22 cellular contexts compared by ENCODE assay signal in genomic region chr19:57161985-57162544, GRCh38. TPM values are rescaled to one million over a fixed set of nuclear protein-coding genes. Genes with fewer than 3 reads are reported as not detected.
DNase-seq lines count a peak whose midpoint lies in the region; ATAC-seq and TF ChIP-seq lines count a peak whose summit lies in the region.
"Had no signal": no experiment of that assay in that cellular context is flagged by ENCODE, and none has a peak within 500 bp of the region (broad histone marks: within the 10 kb centered on the region; RNA-seq: fewer than 3 reads in every experiment).

No MANE protein-coding gene starts in this region.

- intact Hi-C loops in left cardiac atrium (cut with DNase I) (no loop called here), left ventricle myocardium inferior (cut with micrococcal nuclease) (no loop called here), lower lobe of right lung (cut with DNase I) (no loop called here), tibial artery (cut with DNase I; ENCODE audit: low total_unique reads) (no loop called here)

- H3K36me3 ChIP-seq in left ventricle myocardium inferior, result no peaks in the 10 kb centered on the region
- no peaks in the 10 kb centered on the region for H3K36me3 ChIP-seq in lower lobe of right lung
- H3K36me3 ChIP-seq in tibial artery, result no peaks in the 10 kb centered on the region
- H3K36me3 ChIP-seq: BLaER1, HAP-1 had no signal

- H3K4me1 ChIP-seq in left ventricle myocardium inferior (no peaks in the 10 kb centered on the region), lower lobe of right lung (no peaks in the 10 kb centered on the region), tibial artery (peaks cover 0 to 16% (median 8%) of the 10 kb centered on the region in 4 donors)
- H3K4me1 ChIP-seq: BLaER1, HAP-1 had no signal

- ATAC-seq in left cardiac atrium (peak; percentile 47 to 84), lower lobe of right lung (peak in 1 of 2 donors; percentile 23)
- ATAC-seq: CD8-positive, alpha-beta T cell; GM12878 had no signal

- H3K27me3 ChIP-seq in left ventricle myocardium inferior (ENCODE audit: low read depth), result no peaks in the 10 kb centered on the region
- H3K27me3 ChIP-seq in lower lobe of right lung (ENCODE audit: low read depth), result no peaks in the 10 kb centered on the region
- H3K27me3 ChIP-seq in tibial artery, result no peaks in the 10 kb centered on the region
- H3K27me3 ChIP-seq: BLaER1 had no signal

- TF ChIP-seq CTCF in left ventricle myocardium inferior (IDR thresholded peaks at IDR 0.05; ENCODE audit: borderline replicate concordance) (no peak), coronary artery (IDR thresholded peaks at IDR 0.05) (no peak), lower lobe of right lung (IDR thresholded peaks at IDR 0.05) (no peak), tibial artery (IDR thresholded peaks at IDR 0.05) (no peak)

- H3K27ac ChIP-seq in left ventricle myocardium inferior (replicated peaks), result no peak overlapping the region
- peak overlapping the region; percentile 37 to 82 for H3K27ac ChIP-seq in coronary artery
- H3K27ac ChIP-seq in lower lobe of right lung, result peak overlapping the region; percentile 10
- H3K27ac ChIP-seq in tibial artery, result peak overlapping the region; percentile 24 to 52
- H3K27ac ChIP-seq: 22Rv1, BLaER1, C4-2B had no signal

- H3K4me3 ChIP-seq in left ventricle myocardium inferior, result no peak overlapping the region
- no peak overlapping the region for H3K4me3 ChIP-seq in coronary artery
- no peak overlapping the region for H3K4me3 ChIP-seq in lower lobe of right lung
- H3K4me3 ChIP-seq in tibial artery, result no peak overlapping the region
- H3K4me3 ChIP-seq: BLaER1, GM12878, HAP-1 had no signal

- DNase-seq in left cardiac atrium, result no peak
- no peak for DNase-seq in left ventricle myocardium inferior
- DNase-seq in coronary artery (ENCODE audit: low spot score), result no peak
- no peak for DNase-seq in lower lobe of right lung
- peak in 1 of 2 donors; percentile 55 for DNase-seq in tibial artery
- no peak for DNase-seq in COR-L47 (lab: John Stamatoyannopoulos, UW)
- no peak for DNase-seq in RKO (ENCODE audit: low spot score)
- DNase-seq in SKM-1 (lab: John Stamatoyannopoulos, UW; ENCODE audit: unreplicated experiment), result no peak
- DNase-seq: CD4-positive, CD25-positive, alpha-beta regulatory T cell; CD8-positive, alpha-beta T cell; DMS 273 treated with DMSO at 0.1 percent for 48 hours; DMS79; EL; GDM1; GOT3; HFFc6 had no signal

- H3K9me3 ChIP-seq in left ventricle myocardium inferior (replicated peaks) (no peaks in the 10 kb centered on the region), lower lobe of right lung (no peaks in the 10 kb centered on the region), tibial artery (no peaks in the 10 kb centered on the region)

RNA-seq across cellular contexts. Expression of gene DUXA, which starts 5.2 kb away (rescaled TPM):
- total RNA-seq in left cardiac atrium (not detected), left ventricle myocardium inferior (not detected), lower lobe of right lung (not detected)
- total RNA-seq: B cell; CD4-positive, CD25-positive, alpha-beta regulatory T cell; CD8-positive, alpha-beta T cell; GM12878; HFFc6 had no signal

RNA-seq across cellular contexts. Expression of gene ZIM3, which starts 17.1 kb away (rescaled TPM):
- total RNA-seq in left cardiac atrium (not detected), left ventricle myocardium inferior (not detected), lower lobe of right lung (not detected)
- total RNA-seq: B cell; CD4-positive, CD25-positive, alpha-beta regulatory T cell; CD8-positive, alpha-beta T cell; GM12878; HFFc6 had no signal

RNA-seq across cellular contexts. Expression of gene ZNF264, which starts 29.2 kb away (rescaled TPM):
- total RNA-seq in left cardiac atrium, result 10 to 100 TPM; 19.6 to 23.0 TPM
- total RNA-seq in left ventricle myocardium inferior, result 15.5 TPM
- 41.9 TPM for total RNA-seq in lower lobe of right lung

RNA-seq across cellular contexts. Expression of gene USP29, which starts 42.3 kb away (rescaled TPM):
- total RNA-seq in left cardiac atrium (not detected), left ventricle myocardium inferior (not detected), lower lobe of right lung (not detected)
- total RNA-seq: B cell; CD4-positive, CD25-positive, alpha-beta regulatory T cell; CD8-positive, alpha-beta T cell; GM12878; HFFc6 had no signal
